ENCODE assay signal across 10 cellular contexts in genomic region chr18:76490040-76490439, GRCh38. TPM values are rescaled to one million over a fixed set of nuclear protein-coding genes. Genes with fewer than 3 reads are reported as not detected.
DNase-seq lines count a peak whose midpoint lies in the region; ATAC-seq and TF ChIP-seq lines count a peak whose summit lies in the region.
"Had no signal": no experiment of that assay in that cellular context is flagged by ENCODE, and none has a peak within 500 bp of the region (broad histone marks: within the 10 kb centered on the region; RNA-seq: fewer than 3 reads in every experiment).

No MANE protein-coding gene starts in this region.

- H3K4me1 ChIP-seq in iPS-18a (ENCODE audit: control insufficient read depth, low read depth, low read length) = peaks cover 41% of the 10 kb centered on the region
- H3K4me1 ChIP-seq in stomach smooth muscle (ENCODE audit: control insufficient read depth, insufficient read depth, low read length) = peaks cover 23% of the 10 kb centered on the region

- CTCF ChIA-PET in activated CD4-positive, alpha-beta memory T cell treated with anti-CD3 and anti-CD28 coated beads for 36 hours (lab: Charles Lee) = interaction anchor here (0.8 kb wide), 1 partner anchor 8 kb away, joined by 3 read pairs; no protein-coding TSS in a partner anchor
- CTCF ChIA-PET in activated CD4-positive, alpha-beta memory T cell treated with anti-CD3 and anti-CD28 coated beads, Interleukin-2, amount 10 ng/mL, durations not matched to agents 7 days and 5 days (lab: Charles Lee) = interaction anchor here (1.1 kb wide), 1 partner anchor 220 kb away, joined by 3 read pairs; no protein-coding TSS in a partner anchor
- CTCF ChIA-PET in RWPE1 (lab: Yijun Ruan, JAX) = no interaction called here

- H3K4me3 ChIP-seq in iPS-18a (ENCODE audit: low read length) (peak overlapping the region; percentile 82), stomach smooth muscle (ENCODE audit: low read length in 2 of 2) (peak overlapping the region; percentile 86 to 88)

- peaks cover 65% of the 10 kb centered on the region for H3K27me3 ChIP-seq in iPS-18a (ENCODE audit: control insufficient read depth, insufficient read depth, low read length)
- no peaks in the 10 kb centered on the region for H3K27me3 ChIP-seq in stomach smooth muscle (ENCODE audit: control insufficient read depth in 1 of 2, insufficient read depth in 2 of 2, low read length in 2 of 2)

- H3K4me3 Mint-ChIP-seq in activated CD4-positive, alpha-beta memory T cell treated with anti-CD3 and anti-CD28 coated beads for 36 hours = peak overlapping the region; percentile 74
- no peak overlapping the region for H3K4me3 Mint-ChIP-seq in activated CD4-positive, alpha-beta memory T cell treated with anti-CD3 and anti-CD28 coated beads, Interleukin-2, amount 10 ng/mL, durations not matched to agents 7 days and 5 days
- peak overlapping the region; percentile 89 for H3K4me3 Mint-ChIP-seq in activated T-helper 17 cell treated with anti-CD3 and anti-CD28 coated beads, Interleukin-2, amount 50 U/mL, for 72 hours

- intact Hi-C loops in activated CD4-positive, alpha-beta memory T cell treated with anti-CD3 and anti-CD28 coated beads for 36 hours (cut with micrococcal nuclease) = loop anchor here (5.0 to 10.0 kb wide), 6 partner anchors 93 to 1995 kb away; partner anchors contain the start of genes CNDP2 and TSHZ1

- no peaks in the 10 kb centered on the region for H3K36me3 Mint-ChIP-seq in activated CD4-positive, alpha-beta memory T cell treated with anti-CD3 and anti-CD28 coated beads for 36 hours
- H3K36me3 Mint-ChIP-seq in activated CD4-positive, alpha-beta memory T cell treated with anti-CD3 and anti-CD28 coated beads, Interleukin-2, amount 10 ng/mL, durations not matched to agents 7 days and 5 days (ENCODE audit: low read depth) = peaks cover 4% of the 10 kb centered on the region
- H3K36me3 Mint-ChIP-seq in activated T-helper 17 cell treated with anti-CD3 and anti-CD28 coated beads, Interleukin-2, amount 50 U/mL, for 72 hours (ENCODE audit: low read depth) = peaks cover 18% of the 10 kb centered on the region

- no peak overlapping the region for H3K27ac Mint-ChIP-seq in activated CD4-positive, alpha-beta memory T cell treated with anti-CD3 and anti-CD28 coated beads for 36 hours
- no peak overlapping the region for H3K27ac Mint-ChIP-seq in activated CD4-positive, alpha-beta memory T cell treated with anti-CD3 and anti-CD28 coated beads, Interleukin-2, amount 10 ng/mL, durations not matched to agents 7 days and 5 days
- H3K27ac Mint-ChIP-seq in activated T-helper 17 cell treated with anti-CD3 and anti-CD28 coated beads, Interleukin-2, amount 50 U/mL, for 72 hours = no peak overlapping the region

- ATAC-seq in activated T-helper 17 cell treated with anti-CD3 and anti-CD28 coated beads, Interleukin-2, amount 50 U/mL, for 72 hours (replicated peaks) = no peak
- no peak for ATAC-seq in GM21576 (IDR thresholded peaks at IDR 0.05; ENCODE audit: unreplicated experiment)
- ATAC-seq in GM19463 (IDR thresholded peaks at IDR 0.05; ENCODE audit: unreplicated experiment) = no peak

- POLR2A ChIA-PET in activated CD4-positive, alpha-beta memory T cell treated with anti-CD3 and anti-CD28 coated beads for 36 hours (lab: Charles Lee) = no interaction called here
- POLR2A ChIA-PET in activated CD4-positive, alpha-beta memory T cell treated with anti-CD3 and anti-CD28 coated beads, Interleukin-2, amount 10 ng/mL, durations not matched to agents 7 days and 5 days (lab: Charles Lee) = interaction anchor here (0.6 kb wide), 1 partner anchor 102 kb away, joined by 3 read pairs; no protein-coding TSS in a partner anchor
- POLR2A ChIA-PET in RWPE1 (lab: Yijun Ruan, JAX; ENCODE audit: low non-redundant PET) = no interaction called here

- H3K36me3 ChIP-seq in iPS-18a (ENCODE audit: control insufficient read depth, low read depth, low read length) (no peaks in the 10 kb centered on the region), stomach smooth muscle (ENCODE audit: control insufficient read depth in 2 of 2, insufficient read depth in 2 of 2, low read length in 2 of 2) (no peaks in the 10 kb centered on the region)

- H3K9me3 ChIP-seq in iPS-18a (ENCODE audit: control insufficient read depth, low read depth, low read length) (no peaks in the 10 kb centered on the region), stomach smooth muscle (ENCODE audit: control insufficient read depth in 2 of 2, low read length in 2 of 2) (no peaks in the 10 kb centered on the region)

- peaks cover 28% of the 10 kb centered on the region for H3K4me1 Mint-ChIP-seq in activated CD4-positive, alpha-beta memory T cell treated with anti-CD3 and anti-CD28 coated beads for 36 hours (ENCODE audit: low read depth)
- H3K4me1 Mint-ChIP-seq in activated CD4-positive, alpha-beta memory T cell treated with anti-CD3 and anti-CD28 coated beads, Interleukin-2, amount 10 ng/mL, durations not matched to agents 7 days and 5 days = peaks cover 28% of the 10 kb centered on the region
- H3K4me1 Mint-ChIP-seq in activated T-helper 17 cell treated with anti-CD3 and anti-CD28 coated beads, Interleukin-2, amount 50 U/mL, for 72 hours = peaks cover 20% of the 10 kb centered on the region

- H3K27me3 Mint-ChIP-seq in activated CD4-positive, alpha-beta memory T cell treated with anti-CD3 and anti-CD28 coated beads for 36 hours = peaks cover 56% of the 10 kb centered on the region
- peaks cover 71% of the 10 kb centered on the region for H3K27me3 Mint-ChIP-seq in activated CD4-positive, alpha-beta memory T cell treated with anti-CD3 and anti-CD28 coated beads, Interleukin-2, amount 10 ng/mL, durations not matched to agents 7 days and 5 days
- H3K27me3 Mint-ChIP-seq in activated T-helper 17 cell treated with anti-CD3 and anti-CD28 coated beads, Interleukin-2, amount 50 U/mL, for 72 hours = no peaks in the 10 kb centered on the region

- DNase-seq in activated CD4-positive, alpha-beta memory T cell treated with anti-CD3 and anti-CD28 coated beads for 36 hours = no peak
- no peak for DNase-seq in activated CD4-positive, alpha-beta memory T cell treated with anti-CD3 and anti-CD28 coated beads, Interleukin-2, amount 10 ng/mL, durations not matched to agents 7 days and 5 days
- DNase-seq in RWPE1 (ENCODE audit: low spot score) = no peak
- DNase-seq: NCI-H1417 treated with DMSO at 0.1 percent for 48 hours had no signal

- peak overlapping the region; percentile 63 for H3K9ac ChIP-seq in iPS-18a (ENCODE audit: low read length)
- H3K9ac ChIP-seq in stomach smooth muscle (ENCODE audit: low read length in 2 of 2) = peak overlapping the region; percentile 70 to 80

- H3K9me3 Mint-ChIP-seq in activated CD4-positive, alpha-beta memory T cell treated with anti-CD3 and anti-CD28 coated beads for 36 hours = no peaks in the 10 kb centered on the region
- H3K9me3 Mint-ChIP-seq in activated CD4-positive, alpha-beta memory T cell treated with anti-CD3 and anti-CD28 coated beads, Interleukin-2, amount 10 ng/mL, durations not matched to agents 7 days and 5 days = no peaks in the 10 kb centered on the region
- no peaks in the 10 kb centered on the region for H3K9me3 Mint-ChIP-seq in activated T-helper 17 cell treated with anti-CD3 and anti-CD28 coated beads, Interleukin-2, amount 50 U/mL, for 72 hours
- H3K9me3 Mint-ChIP-seq: activated B cell treated with CpG ODN at 0.5 μM for 24 hours had no signal

- no peak for TF ChIP-seq CTCF in RWPE1 (conservative IDR thresholded peaks at IDR 0.05; ENCODE audit: low read depth)

- H3K27ac ChIP-seq in iPS-18a (ENCODE audit: low read length) (no peak overlapping the region), stomach smooth muscle (ENCODE audit: low read length) (peak overlapping the region; percentile 84), RWPE1 (no peak overlapping the region)

RNA-seq across cellular contexts. Expression of gene ZNF516, which starts 5.0 kb away (rescaled TPM):
- total RNA-seq in activated CD4-positive, alpha-beta memory T cell treated with anti-CD3 and anti-CD28 coated beads for 36 hours = 1 to 10 TPM; 2.7 to 4.8 TPM
- total RNA-seq in activated CD4-positive, alpha-beta memory T cell treated with anti-CD3 and anti-CD28 coated beads, Interleukin-2, amount 10 ng/mL, durations not matched to agents 7 days and 5 days = 1 to 10 TPM; 3.9 to 5.0 TPM
- 10 to 100 TPM in 1 of 2 donors, 1 to 10 TPM in 1; 3.7 to 22.8 TPM for total RNA-seq in activated T-helper 17 cell treated with anti-CD3 and anti-CD28 coated beads, Interleukin-2, amount 50 U/mL, for 72 hours
